1 cellular context compared by ENCODE assay signal in the genomic region with DNA sequence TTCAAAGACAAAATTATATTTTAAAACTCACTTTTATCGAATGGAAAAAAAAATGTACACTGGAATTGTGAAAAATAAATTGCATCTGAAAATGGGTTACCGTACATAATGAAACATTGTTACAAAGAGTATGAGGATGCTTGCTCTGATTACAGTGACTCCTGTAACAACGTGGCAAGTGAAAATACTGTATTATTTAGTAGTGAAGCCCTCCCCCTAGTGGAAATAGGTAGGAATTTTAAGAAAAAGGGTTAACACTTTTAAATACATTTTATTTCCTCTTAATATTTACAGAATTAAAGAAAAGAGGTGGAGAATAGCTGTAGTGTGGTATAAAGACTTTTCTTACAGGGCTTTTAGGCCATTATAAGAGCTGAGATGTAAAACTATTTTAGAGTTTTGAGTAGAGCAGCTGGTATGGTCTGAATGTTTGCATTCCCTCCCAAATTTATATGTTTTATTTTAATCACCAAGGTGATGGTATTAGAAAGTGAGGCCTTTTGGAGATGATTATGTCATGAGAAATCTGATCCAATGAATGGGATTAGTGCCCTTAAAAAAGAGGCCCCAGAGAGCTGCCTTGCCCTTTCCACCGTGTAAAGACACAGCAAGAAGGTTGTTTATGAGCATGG.
TF ChIP-seq lines count a peak whose summit lies in the region.

No MANE protein-coding gene starts in this region.

TF ChIP-seq in K562, 482 proteins besides CTCF, POLR2A, EP300 and RAD21 (continues in another document):
- 0 out of 2 replicates have a peak, but pooled peaks have one; percentile 21 for TF ChIP-seq CC2D1A (IDR thresholded peaks at IDR 0.05)
- no peak for TF ChIP-seq ZBTB8A (IDR thresholded peaks at IDR 0.05; ENCODE audit: partially characterized antibody)
- no peak for TF ChIP-seq NONO (IDR thresholded peaks at IDR 0.05; ENCODE audit: low read depth in 2 of 2, low read length in 1 of 2)
- no peak for TF ChIP-seq SAP30 (IDR thresholded peaks at IDR 0.05; ENCODE audit: borderline replicate concordance, insufficient read depth, low read depth, low read length, poor library complexity, severe bottlenecking)
- TF ChIP-seq MIER1 (IDR thresholded peaks at IDR 0.05; ENCODE audit: low read depth) = no peak
- TF ChIP-seq EP400 (IDR thresholded peaks at IDR 0.05) = peak; percentile 31; the same call in 1 of the 2 replicates
- TF ChIP-seq, protein P1, sequence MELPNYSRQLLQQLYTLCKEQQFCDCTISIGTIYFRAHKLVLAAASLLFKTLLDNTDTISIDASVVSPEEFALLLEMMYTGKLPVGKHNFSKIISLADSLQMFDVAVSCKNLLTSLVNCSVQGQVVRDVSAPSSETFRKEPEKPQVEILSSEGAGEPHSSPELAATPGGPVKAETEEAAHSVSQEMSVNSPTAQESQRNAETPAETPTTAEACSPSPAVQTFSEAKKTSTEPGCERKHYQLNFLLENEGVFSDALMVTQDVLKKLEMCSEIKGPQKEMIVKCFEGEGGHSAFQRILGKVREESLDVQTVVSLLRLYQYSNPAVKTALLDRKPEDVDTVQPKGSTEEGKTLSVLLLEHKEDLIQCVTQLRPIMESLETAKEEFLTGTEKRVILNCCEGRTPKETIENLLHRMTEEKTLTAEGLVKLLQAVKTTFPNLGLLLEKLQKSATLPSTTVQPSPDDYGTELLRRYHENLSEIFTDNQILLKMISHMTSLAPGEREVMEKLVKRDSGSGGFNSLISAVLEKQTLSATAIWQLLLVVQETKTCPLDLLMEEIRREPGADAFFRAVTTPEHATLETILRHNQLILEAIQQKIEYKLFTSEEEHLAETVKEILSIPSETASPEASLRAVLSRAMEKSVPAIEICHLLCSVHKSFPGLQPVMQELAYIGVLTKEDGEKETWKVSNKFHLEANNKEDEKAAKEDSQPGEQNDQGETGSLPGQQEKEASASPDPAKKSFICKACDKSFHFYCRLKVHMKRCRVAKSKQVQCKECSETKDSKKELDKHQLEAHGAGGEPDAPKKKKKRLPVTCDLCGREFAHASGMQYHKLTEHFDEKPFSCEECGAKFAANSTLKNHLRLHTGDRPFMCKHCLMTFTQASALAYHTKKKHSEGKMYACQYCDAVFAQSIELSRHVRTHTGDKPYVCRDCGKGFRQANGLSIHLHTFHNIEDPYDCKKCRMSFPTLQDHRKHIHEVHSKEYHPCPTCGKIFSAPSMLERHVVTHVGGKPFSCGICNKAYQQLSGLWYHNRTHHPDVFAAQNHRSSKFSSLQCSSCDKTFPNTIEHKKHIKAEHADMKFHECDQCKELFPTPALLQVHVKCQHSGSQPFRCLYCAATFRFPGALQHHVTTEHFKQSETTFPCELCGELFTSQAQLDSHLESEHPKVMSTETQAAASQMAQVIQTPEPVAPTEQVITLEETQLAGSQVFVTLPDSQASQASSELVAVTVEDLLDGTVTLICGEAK (IDR thresholded peaks at IDR 0.05) = no peak
- TF ChIP-seq, protein P1 (CRISPR knock-in tag; IDR thresholded peaks at IDR 0.05) = no peak
- peak; percentile 76; the same call in 1 of the 2 replicates for TF ChIP-seq CREB3L1 (IDR thresholded peaks at IDR 0.05; ENCODE audit: borderline replicate concordance, low read depth)
- no peak for TF ChIP-seq DMBX1 (CRISPR knock-in tag; IDR thresholded peaks at IDR 0.05; ENCODE audit: borderline replicate concordance)
- no peak for TF ChIP-seq NFIX (CRISPR knock-in tag; IDR thresholded peaks at IDR 0.05; ENCODE audit: low read depth)
- TF ChIP-seq NFRKB (IDR thresholded peaks at IDR 0.05; ENCODE audit: low read depth) = no peak
- TF ChIP-seq SRSF7 (optimal IDR thresholded peaks at IDR 0.05; ENCODE audit: low read depth, low read length) = no peak
- peak; percentile 13 for TF ChIP-seq TAF9B (IDR thresholded peaks at IDR 0.05; ENCODE audit: partially characterized antibody)
- TF ChIP-seq NR3C1 (CRISPR knock-in tag; IDR thresholded peaks at IDR 0.05) = no peak
- TF ChIP-seq, protein P2, sequence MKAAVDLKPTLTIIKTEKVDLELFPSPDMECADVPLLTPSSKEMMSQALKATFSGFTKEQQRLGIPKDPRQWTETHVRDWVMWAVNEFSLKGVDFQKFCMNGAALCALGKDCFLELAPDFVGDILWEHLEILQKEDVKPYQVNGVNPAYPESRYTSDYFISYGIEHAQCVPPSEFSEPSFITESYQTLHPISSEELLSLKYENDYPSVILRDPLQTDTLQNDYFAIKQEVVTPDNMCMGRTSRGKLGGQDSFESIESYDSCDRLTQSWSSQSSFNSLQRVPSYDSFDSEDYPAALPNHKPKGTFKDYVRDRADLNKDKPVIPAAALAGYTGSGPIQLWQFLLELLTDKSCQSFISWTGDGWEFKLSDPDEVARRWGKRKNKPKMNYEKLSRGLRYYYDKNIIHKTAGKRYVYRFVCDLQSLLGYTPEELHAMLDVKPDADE (conservative IDR thresholded peaks at IDR 0.05; ENCODE audit: control insufficient read depth, low read depth, low read length) = no peak
- no peak for TF ChIP-seq GTF2F1 (IDR thresholded peaks at IDR 0.05; ENCODE audit: low read depth, low read length)
- no peak for TF ChIP-seq FIP1L1 (IDR thresholded peaks at IDR 0.05; ENCODE audit: low read depth, low read length, poor library complexity, severe bottlenecking)
- TF ChIP-seq RFX1 (IDR thresholded peaks at IDR 0.05) = peak; percentile 3; the same call in 1 of the 2 replicates
- TF ChIP-seq SRSF1 (IDR thresholded peaks at IDR 0.05; ENCODE audit: low read depth, low read length) = no peak
- TF ChIP-seq HNRNPH1 (optimal IDR thresholded peaks at IDR 0.05; ENCODE audit: low read depth, low read length) = no peak
- 0 out of 2 replicates have a peak, but pooled peaks have one; percentile 11 for TF ChIP-seq ARID3A (IDR thresholded peaks at IDR 0.05; ENCODE audit: borderline replicate concordance, low read depth, low read length)
- TF ChIP-seq CEBPZ (IDR thresholded peaks at IDR 0.05; ENCODE audit: borderline replicate concordance, low read depth, low read length) = no peak
- no peak for TF ChIP-seq CHCHD3 (CRISPR knock-in tag; IDR thresholded peaks at IDR 0.05)
- TF ChIP-seq NELFE (IDR thresholded peaks at IDR 0.05; ENCODE audit: insufficient read depth, insufficient read length) = no peak
- TF ChIP-seq NFE2 (IDR thresholded peaks at IDR 0.05; ENCODE audit: low read depth) = no peak
- no peak for TF ChIP-seq RAD51 (IDR thresholded peaks at IDR 0.05; ENCODE audit: borderline replicate concordance, low read depth)
- TF ChIP-seq NFIC (IDR thresholded peaks at IDR 0.05) = no peak
- TF ChIP-seq DNMT1 (IDR thresholded peaks at IDR 0.05) = no peak
- TF ChIP-seq TEAD4 (IDR thresholded peaks at IDR 0.05; ENCODE audit: low read length) = 0 out of 2 replicates have a peak, but pooled peaks have one; percentile 7
- no peak for TF ChIP-seq TEAD4 (CRISPR knock-in tag; IDR thresholded peaks at IDR 0.05; ENCODE audit: borderline replicate concordance)
- TF ChIP-seq, protein P3, sequence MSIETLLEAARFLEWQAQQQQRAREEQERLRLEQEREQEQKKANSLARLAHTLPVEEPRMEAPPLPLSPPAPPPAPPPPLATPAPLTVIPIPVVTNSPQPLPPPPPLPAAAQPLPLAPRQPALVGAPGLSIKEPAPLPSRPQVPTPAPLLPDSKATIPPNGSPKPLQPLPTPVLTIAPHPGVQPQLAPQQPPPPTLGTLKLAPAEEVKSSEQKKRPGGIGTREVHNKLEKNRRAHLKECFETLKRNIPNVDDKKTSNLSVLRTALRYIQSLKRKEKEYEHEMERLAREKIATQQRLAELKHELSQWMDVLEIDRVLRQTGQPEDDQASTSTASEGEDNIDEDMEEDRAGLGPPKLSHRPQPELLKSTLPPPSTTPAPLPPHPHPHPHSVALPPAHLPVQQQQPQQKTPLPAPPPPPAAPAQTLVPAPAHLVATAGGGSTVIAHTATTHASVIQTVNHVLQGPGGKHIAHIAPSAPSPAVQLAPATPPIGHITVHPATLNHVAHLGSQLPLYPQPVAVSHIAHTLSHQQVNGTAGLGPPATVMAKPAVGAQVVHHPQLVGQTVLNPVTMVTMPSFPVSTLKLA (conservative IDR thresholded peaks at IDR 0.05) = peak; percentile 56 to 64; a peak in 3 of 4 replicates
- TF ChIP-seq ATF2 (CRISPR knock-in tag; IDR thresholded peaks at IDR 0.05) = no peak
- TF ChIP-seq MBD2 (IDR thresholded peaks at IDR 0.05; ENCODE audit: borderline replicate concordance, low read depth) = no peak
- no peak for TF ChIP-seq RB1 (IDR thresholded peaks at IDR 0.05; ENCODE audit: low read depth)
- TF ChIP-seq KLF10 (CRISPR knock-in tag; IDR thresholded peaks at IDR 0.05) = no peak
- TF ChIP-seq, protein P4, sequence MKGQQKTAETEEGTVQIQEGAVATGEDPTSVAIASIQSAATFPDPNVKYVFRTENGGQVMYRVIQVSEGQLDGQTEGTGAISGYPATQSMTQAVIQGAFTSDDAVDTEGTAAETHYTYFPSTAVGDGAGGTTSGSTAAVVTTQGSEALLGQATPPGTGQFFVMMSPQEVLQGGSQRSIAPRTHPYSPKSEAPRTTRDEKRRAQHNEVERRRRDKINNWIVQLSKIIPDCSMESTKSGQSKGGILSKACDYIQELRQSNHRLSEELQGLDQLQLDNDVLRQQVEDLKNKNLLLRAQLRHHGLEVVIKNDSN (CRISPR knock-in tag; IDR thresholded peaks at IDR 0.05) = no peak
